22 cellular contexts compared by ENCODE assay signal in genomic region chr10:111146025-111146640, GRCh38.
A peak's percentile ranks its signal among the peaks of the same experiment; 100 is the strongest.
DNase-seq lines count a peak whose midpoint lies in the region; ATAC-seq and TF ChIP-seq lines count a peak whose summit lies in the region.
"Had no signal": no experiment of that assay in that cellular context is flagged by ENCODE, and none has a peak within 500 bp of the region (broad histone marks: within the 10 kb centered on the region; RNA-seq: fewer than 3 reads in every experiment).

No MANE protein-coding gene starts in this region.

- intact Hi-C loops in testis (cut with DNase I; ENCODE audit: low total_unique reads) = no loop called here

- no peak overlapping the region for H3K27ac ChIP-seq in testis
- H3K27ac ChIP-seq: body of pancreas, parathyroid adenoma, suprapubic skin had no signal

- CTCF ChIA-PET in activated naive CD4-positive, alpha-beta T cell treated with anti-CD3 and anti-CD28 coated beads, Interleukin-2, amount 10 ng/mL, durations not matched to agents 7 days and 5 days (lab: Charles Lee) = interaction anchor here (1.2 kb wide), 1 partner anchor 400 kb away, joined by 3 read pairs; no protein-coding TSS in a partner anchor
- CTCF ChIA-PET in activated CD8-positive, alpha-beta T cell treated with anti-CD3 and anti-CD28 coated beads, Interleukin-2, amount 10 ng/mL, durations not matched to agents 7 days and 5 days (lab: Charles Lee) = no interaction called here

- no peak overlapping the region for H3K4me3 ChIP-seq in Jurkat, Clone E6-1 (ENCODE audit: low read length)
- no peak overlapping the region for H3K4me3 ChIP-seq in testis
- H3K4me3 ChIP-seq: body of pancreas, mucosa of descending colon, suprapubic skin had no signal

- POLR2A ChIA-PET in activated CD8-positive, alpha-beta T cell treated with anti-CD3 and anti-CD28 coated beads, Interleukin-2, amount 10 ng/mL, durations not matched to agents 7 days and 5 days (lab: Charles Lee) = no interaction called here

- no peak for TF ChIP-seq CTCF in testis (IDR thresholded peaks at IDR 0.05)

- peaks cover 22% of the 10 kb centered on the region for H3K27me3 Mint-ChIP-seq in activated naive CD4-positive, alpha-beta T cell treated with anti-CD3 and anti-CD28 coated beads, Interleukin-2, amount 10 ng/mL, durations not matched to agents 7 days and 5 days
- H3K27me3 Mint-ChIP-seq in activated CD8-positive, alpha-beta T cell treated with anti-CD3 and anti-CD28 coated beads, Interleukin-2, amount 10 ng/mL, durations not matched to agents 7 days and 5 days (ENCODE audit: low read depth) = peaks cover 20% of the 10 kb centered on the region

- H3K4me1 Mint-ChIP-seq in activated naive CD4-positive, alpha-beta T cell treated with anti-CD3 and anti-CD28 coated beads, Interleukin-2, amount 10 ng/mL, durations not matched to agents 7 days and 5 days = peaks cover 13% of the 10 kb centered on the region
- peaks cover 19% of the 10 kb centered on the region for H3K4me1 Mint-ChIP-seq in activated CD8-positive, alpha-beta T cell treated with anti-CD3 and anti-CD28 coated beads, Interleukin-2, amount 10 ng/mL, durations not matched to agents 7 days and 5 days (ENCODE audit: low read depth)

- H3K27me3 ChIP-seq in testis = no peaks in the 10 kb centered on the region
- H3K27me3 ChIP-seq: body of pancreas had no signal

- peak; percentile 32 for DNase-seq in activated naive CD4-positive, alpha-beta T cell treated with anti-CD3 and anti-CD28 coated beads, Interleukin-2, amount 10 ng/mL, durations not matched to agents 7 days and 5 days
- no peak for DNase-seq in activated naive CD4-positive, alpha-beta T cell treated with anti-CD3 and anti-CD28 coated beads, Interleukin-2, amount 50 U/mL, for 72 hours (ENCODE audit: low spot score in 2 of 2)
- DNase-seq in Jurkat, Clone E6-1 (ENCODE audit: low read depth, low spot score) = peak; percentile 50
- peak; percentile 36 for DNase-seq in activated CD8-positive, alpha-beta T cell treated with anti-CD3 and anti-CD28 coated beads, Interleukin-2, amount 10 ng/mL, durations not matched to agents 7 days and 5 days
- DNase-seq in testis = peak; percentile 59
- DNase-seq in NCI-H226 = no peak
- DNase-seq: CD8-positive, alpha-beta memory T cell; effector memory CD4-positive, alpha-beta T cell; left ventricle myocardium superior; mucosa of descending colon; NCI-H1105; NCI-H2029 treated with DMSO at 0.1 percent for 48 hours; NCI-H526 treated with DMSO at 0.1 percent for 48 hours; nephron progenitor cell; RPMI8226 had no signal

- H3K4me1 ChIP-seq in testis = no peaks in the 10 kb centered on the region
- H3K4me1 ChIP-seq: body of pancreas, parathyroid adenoma, suprapubic skin had no signal

- no peaks in the 10 kb centered on the region for H3K36me3 Mint-ChIP-seq in activated naive CD4-positive, alpha-beta T cell treated with anti-CD3 and anti-CD28 coated beads, Interleukin-2, amount 10 ng/mL, durations not matched to agents 7 days and 5 days
- no peaks in the 10 kb centered on the region for H3K36me3 Mint-ChIP-seq in activated naive CD4-positive, alpha-beta T cell treated with anti-CD3 and anti-CD28 coated beads, Interleukin-2, amount 50 U/mL, for 72 hours
- H3K36me3 Mint-ChIP-seq in activated CD8-positive, alpha-beta T cell treated with anti-CD3 and anti-CD28 coated beads, Interleukin-2, amount 10 ng/mL, durations not matched to agents 7 days and 5 days (ENCODE audit: low read depth) = no peaks in the 10 kb centered on the region
- H3K36me3 Mint-ChIP-seq: CD8-positive, alpha-beta memory T cell had no signal

- no peaks in the 10 kb centered on the region for H3K36me3 ChIP-seq in testis (ENCODE audit: low read depth, missing control alignments)
- H3K36me3 ChIP-seq: suprapubic skin had no signal

- no peak overlapping the region for H3K27ac Mint-ChIP-seq in activated naive CD4-positive, alpha-beta T cell treated with anti-CD3 and anti-CD28 coated beads, Interleukin-2, amount 10 ng/mL, durations not matched to agents 7 days and 5 days
- no peak overlapping the region for H3K27ac Mint-ChIP-seq in activated naive CD4-positive, alpha-beta T cell treated with anti-CD3 and anti-CD28 coated beads, Interleukin-2, amount 50 U/mL, for 72 hours
- no peak overlapping the region for H3K27ac Mint-ChIP-seq in activated CD8-positive, alpha-beta T cell treated with anti-CD3 and anti-CD28 coated beads, Interleukin-2, amount 10 ng/mL, durations not matched to agents 7 days and 5 days
- H3K27ac Mint-ChIP-seq: nephron progenitor cell had no signal

- 56 to 64% methylated on average over 2 of the region's 2 CpGs for WGBS in testis, 2 donors

- no peaks in the 10 kb centered on the region for H3K9me3 ChIP-seq in testis
- H3K9me3 ChIP-seq: body of pancreas, mucosa of descending colon, suprapubic skin had no signal

- no peak for ATAC-seq in activated naive CD4-positive, alpha-beta T cell treated with anti-CD3 and anti-CD28 coated beads, Interleukin-2, amount 50 U/mL, for 72 hours
- ATAC-seq in activated CD8-positive, alpha-beta T cell treated with anti-CD3 and anti-CD28 coated beads, Interleukin-2, amount 10 ng/mL, durations not matched to agents 7 days and 5 days = peak; percentile 77
- ATAC-seq in HG03521 (IDR thresholded peaks at IDR 0.05; ENCODE audit: unreplicated experiment) = no peak
- ATAC-seq: activated CD4-positive, CD25-positive, alpha-beta regulatory T cell treated with anti-CD3 and anti-CD28 coated beads, Interleukin-2, amount 50 U/mL, for 24 hours; body of pancreas; esophagus mucosa; left ventricle myocardium superior; mucosa of descending colon; SK-N-SH treated with all-trans-retinoic acid at 6 μM for 48 hours had no signal

- no peak for TF ChIP-seq POLR2A in testis (IDR thresholded peaks at IDR 0.05)

- H3K9me3 Mint-ChIP-seq in activated naive CD4-positive, alpha-beta T cell treated with anti-CD3 and anti-CD28 coated beads, Interleukin-2, amount 10 ng/mL, durations not matched to agents 7 days and 5 days = no peaks in the 10 kb centered on the region
- H3K9me3 Mint-ChIP-seq in activated naive CD4-positive, alpha-beta T cell treated with anti-CD3 and anti-CD28 coated beads, Interleukin-2, amount 50 U/mL, for 72 hours = no peaks in the 10 kb centered on the region
- H3K9me3 Mint-ChIP-seq in activated CD8-positive, alpha-beta T cell treated with anti-CD3 and anti-CD28 coated beads, Interleukin-2, amount 10 ng/mL, durations not matched to agents 7 days and 5 days (ENCODE audit: insufficient read depth) = no peaks in the 10 kb centered on the region
- H3K9me3 Mint-ChIP-seq: nephron progenitor cell had no signal

- H3K4me3 Mint-ChIP-seq in activated naive CD4-positive, alpha-beta T cell treated with anti-CD3 and anti-CD28 coated beads, Interleukin-2, amount 10 ng/mL, durations not matched to agents 7 days and 5 days = no peak overlapping the region
- peak overlapping the region; percentile 18 for H3K4me3 Mint-ChIP-seq in activated CD8-positive, alpha-beta T cell treated with anti-CD3 and anti-CD28 coated beads, Interleukin-2, amount 10 ng/mL, durations not matched to agents 7 days and 5 days
- H3K4me3 Mint-ChIP-seq: nephron progenitor cell had no signal

Comparison
In these comparisons a context has a peak if more than half of its experiments do, and no peak if none do; other contexts are left out.
1. DNase-seq: peak in activated naive CD4-positive, alpha-beta T cell treated with anti-CD3 and anti-CD28 coated beads, Interleukin-2, amount 10 ng/mL, durations not matched to agents 7 days and 5 days (single experiment), Jurkat, Clone E6-1 (single experiment), activated CD8-positive, alpha-beta T cell treated with anti-CD3 and anti-CD28 coated beads, Interleukin-2, amount 10 ng/mL, durations not matched to agents 7 days and 5 days (single experiment) and testis (single experiment); none in activated naive CD4-positive, alpha-beta T cell treated with anti-CD3 and anti-CD28 coated beads, Interleukin-2, amount 50 U/mL, for 72 hours (0 of 2) and NCI-H226 (single experiment).